11 cellular contexts compared by ENCODE assay signal in genomic region chr9:88777498-88778312, GRCh38.
DNase-seq lines count a peak whose midpoint lies in the region; ATAC-seq, FAIRE-seq and TF ChIP-seq lines count a peak whose summit lies in the region.
"Had no signal": no experiment of that assay in that cellular context is flagged by ENCODE, and none has a peak within 500 bp of the region (broad histone marks: within the 10 kb centered on the region; RNA-seq: fewer than 3 reads in every experiment).

No MANE protein-coding gene starts in this region.

- SMC1A ChIA-PET in GM12878 (lab: Charles Lee; ENCODE audit: uncharacterized antibody, unreplicated experiment), result no interaction called here

- peak overlapping the region; percentile 17; the same call in 1 of the 2 replicates for H2AFZ ChIP-seq in GM12878 (ENCODE audit: control insufficient read depth, low read depth, low read length)

- CTCF ChIA-PET in A673 (lab: Charles Lee) (interaction anchor here (0.6 kb wide), 1 partner anchor 15 kb away, joined by 3 read pairs; no protein-coding TSS in a partner anchor), GM12878 (lab: Yijun Ruan, JAX) (no interaction called here), GM10248 (lab: Yijun Ruan, JAX) (interaction anchor here (1.2 kb wide), 1 partner anchor 10 kb away, joined by 3 read pairs; no protein-coding TSS in a partner anchor)

- no peak for FAIRE-seq in GM12878 (lab: Jason Lieb, UNC)

- H3K27ac ChIP-seq in A673 (ENCODE audit: low read depth, low read length, poor library complexity, severe bottlenecking) (peak overlapping the region; percentile 81), GM12878 (ENCODE audit: control insufficient read depth, insufficient read depth) (no peak overlapping the region), right lobe of liver (no peak overlapping the region)

- no peak for TF ChIP-seq EP300 in GM12878 (IDR thresholded peaks at IDR 0.05; ENCODE audit: borderline replicate concordance in 1 of 2, control insufficient read depth in 1 of 2, low read depth in 2 of 2, low read length in 2 of 2)

- H4K20me1 ChIP-seq in GM12878 (ENCODE audit: control insufficient read depth, insufficient read depth), result no peaks in the 10 kb centered on the region

- peak; percentile 98 for DNase-seq in A673 (ENCODE audit: low spot score)
- peak; percentile 89 to 93 for DNase-seq in Kasumi-1 (lab: John Stamatoyannopoulos, UW)
- no peak for DNase-seq in GM12878 (ENCODE audit: low read depth, low spot score)
- DNase-seq in right lobe of liver, result peak in 1 of 3 donors; percentile 41
- no peak for DNase-seq in GM10248 (ENCODE audit: extremely low spot score)
- DNase-seq in SK-N-DZ (ENCODE audit: low spot score), result no peak
- DNase-seq: activated naive CD4-positive, alpha-beta T cell treated with anti-CD3 and anti-CD28 coated beads, Interleukin-2, amount 50 U/mL, for 16 hours; CD8-positive, alpha-beta T cell; T-helper 9 cell had no signal

- H3K4me3 ChIP-seq in A673 (ENCODE audit: low read depth, low read length, poor library complexity, severe bottlenecking) (no peak overlapping the region), GM12878 (no peak overlapping the region), right lobe of liver (no peak overlapping the region)

- in situ Hi-C loops in GM12878 (cut with MboI), result no loop called here

- no peak for TF ChIP-seq POLR2A in GM12878 (IDR thresholded peaks at IDR 0.05; ENCODE audit: low read depth, low read length)
- no peak for TF ChIP-seq POLR2A in right lobe of liver (IDR thresholded peaks at IDR 0.05)

- H3K79me2 ChIP-seq in GM12878 (ENCODE audit: control insufficient read depth, insufficient read depth, low read length), result no peaks in the 10 kb centered on the region

- H3K36me3 ChIP-seq in A673 (ENCODE audit: insufficient read depth, low read length, poor library complexity, severe bottlenecking) (no peaks in the 10 kb centered on the region), GM12878 (ENCODE audit: control insufficient read depth in 2 of 2, insufficient read depth in 2 of 2, low read length in 1 of 2) (no peaks in the 10 kb centered on the region), right lobe of liver (no peaks in the 10 kb centered on the region)

- WGBS in GM12878 (ENCODE audit: insufficient coverage, insufficient replicate concordance, low lambda C conversion rate, missing lambda C conversion rate), result 25% methylated on average over 12 of the region's 12 CpGs
- 48% methylated on average over 9 of the region's 12 CpGs for WGBS in right lobe of liver (ENCODE audit: insufficient coverage, low coverage, low lambda C conversion rate, missing lambda C conversion rate)

- RAD21 ChIA-PET in GM12878 (lab: Charles Lee; ENCODE audit: unreplicated experiment), result no interaction called here

- no peak overlapping the region for H3K4me2 ChIP-seq in GM12878 (ENCODE audit: control insufficient read depth, insufficient read depth)

- TF ChIP-seq CTCF in A673 (conservative IDR thresholded peaks at IDR 0.05; ENCODE audit: low read depth, low read length) (no peak), GM12878 (IDR thresholded peaks at IDR 0.05 in 2 of 3, conservative IDR thresholded peaks at IDR 0.05 in 1 of 3; ENCODE audit: control insufficient read depth in 2 of 3, extremely low read depth in 1 of 3, insufficient read depth in 1 of 3, low read depth in 3 of 3, low read length in 3 of 3) (no peak), right lobe of liver (IDR thresholded peaks at IDR 0.05) (no peak), GM10248 (IDR thresholded peaks at IDR 0.05; ENCODE audit: control extremely low read depth, extremely low read depth, low read depth, missing control alignments) (no peak)

- H3K27me3 ChIP-seq in A673 (replicated peaks; ENCODE audit: insufficient read depth, low read depth, low read length, poor library complexity) (no peaks in the 10 kb centered on the region), GM12878 (replicated peaks in 1 of 2; ENCODE audit: control insufficient read depth in 2 of 2, insufficient read depth in 2 of 2, low read length in 1 of 2) (no peaks in the 10 kb centered on the region), right lobe of liver (no peaks in the 10 kb centered on the region)

- intact Hi-C loops in A673 (cut with micrococcal nuclease; ENCODE audit: unreplicated experiment) (loop anchor here (5.0 kb wide), 1 partner anchor 45 kb away; no protein-coding TSS in a partner anchor), GM12878 (cut with micrococcal nuclease; ENCODE audit: unreplicated experiment) (no loop called here), right lobe of liver (cut with DNase I) (no loop called here)

- no peak for TF ChIP-seq RAD21 in GM12878 (IDR thresholded peaks at IDR 0.05; ENCODE audit: insufficient read depth, low read depth, low read length)

- H3K9me3 ChIP-seq in A673 (ENCODE audit: low read depth, low read length, poor library complexity, severe bottlenecking), result no peaks in the 10 kb centered on the region
- no peaks in the 10 kb centered on the region for H3K9me3 ChIP-seq in GM12878 (replicated peaks; ENCODE audit: control insufficient read depth, insufficient read depth, low read length)
- H3K9me3 ChIP-seq in right lobe of liver, result no peaks in the 10 kb centered on the region

- H3K9ac ChIP-seq in GM12878 (ENCODE audit: control insufficient read depth, insufficient read depth, low read length), result no peak overlapping the region

- H3K4me1 ChIP-seq in A673 (ENCODE audit: insufficient read depth, low read length, poor library complexity, severe bottlenecking), result peaks cover 71% of the 10 kb centered on the region
- peaks cover 5% of the 10 kb centered on the region; the same call in 1 of the 2 replicates for H3K4me1 ChIP-seq in GM12878 (ENCODE audit: control insufficient read depth, insufficient read depth, low read length)
- no peaks in the 10 kb centered on the region for H3K4me1 ChIP-seq in right lobe of liver

- BruUV-seq in A673 (replicated peaks; lab: Mats Ljungman, UMichigan) (no TSS peak), GM12878 (replicated peaks; lab: Mats Ljungman, UMichigan) (no TSS peak)

- POLR2A ChIA-PET in A673 (lab: Charles Lee; ENCODE audit: low non-redundant PET), result interaction anchor here (0.5 to 0.8 kb wide), 3 partner anchors 10 to 193 kb away, joined by 4 to 5 read pairs (median 4); no protein-coding TSS in a partner anchor
- POLR2A ChIA-PET in GM12878 (lab: Charles Lee), result no interaction called here
- POLR2A ChIA-PET in GM10248 (lab: Yijun Ruan, JAX), result no interaction called here

- ATAC-seq in GM12878, result no peak
- ATAC-seq in right lobe of liver, result peak; percentile 69 to 85 (median 80)
- no peak for ATAC-seq in HG03571 (IDR thresholded peaks at IDR 0.05; ENCODE audit: unreplicated experiment)
- ATAC-seq in HG02759 (IDR thresholded peaks at IDR 0.05; ENCODE audit: unreplicated experiment), result no peak
- ATAC-seq: CD8-positive, alpha-beta T cell had no signal

TF ChIP-seq in GM12878, 131 proteins besides CTCF, POLR2A, EP300 and RAD21 (continues in another document):
- TF ChIP-seq KLF5 (IDR thresholded peaks at IDR 0.05; ENCODE audit: partially characterized antibody) (no peak), RB1 (IDR thresholded peaks at IDR 0.05; ENCODE audit: borderline replicate concordance) (no peak), TARDBP (IDR thresholded peaks at IDR 0.05; ENCODE audit: borderline replicate concordance) (no peak), MTA2 (IDR thresholded peaks at IDR 0.05; ENCODE audit: low read depth) (no peak), NFIC (IDR thresholded peaks at IDR 0.05; ENCODE audit: low read depth, low read length) (no peak), BRCA1 (IDR thresholded peaks at IDR 0.05; ENCODE audit: low read depth, low read length) (no peak), KDM1A (IDR thresholded peaks at IDR 0.05; ENCODE audit: borderline replicate concordance) (no peak), HSF1 (IDR thresholded peaks at IDR 0.05; ENCODE audit: low read depth, low read length) (no peak), MYB (IDR thresholded peaks at IDR 0.05; ENCODE audit: borderline replicate concordance, low read depth, low read length) (no peak), CBX3 (IDR thresholded peaks at IDR 0.05; ENCODE audit: borderline replicate concordance, low read depth) (no peak), ZNF274 (IDR thresholded peaks at IDR 0.05; ENCODE audit: insufficient read depth, insufficient read length) (no peak), SMAD5 (IDR thresholded peaks at IDR 0.05; ENCODE audit: low read depth) (no peak), CREM (IDR thresholded peaks at IDR 0.05; ENCODE audit: low read depth) (no peak)
- TF ChIP-seq, protein P1, sequence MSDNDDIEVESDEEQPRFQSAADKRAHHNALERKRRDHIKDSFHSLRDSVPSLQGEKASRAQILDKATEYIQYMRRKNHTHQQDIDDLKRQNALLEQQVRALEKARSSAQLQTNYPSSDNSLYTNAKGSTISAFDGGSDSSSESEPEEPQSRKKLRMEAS (IDR thresholded peaks at IDR 0.05; ENCODE audit: low read depth, low read length), result no peak
- TF ChIP-seq, protein P2, sequence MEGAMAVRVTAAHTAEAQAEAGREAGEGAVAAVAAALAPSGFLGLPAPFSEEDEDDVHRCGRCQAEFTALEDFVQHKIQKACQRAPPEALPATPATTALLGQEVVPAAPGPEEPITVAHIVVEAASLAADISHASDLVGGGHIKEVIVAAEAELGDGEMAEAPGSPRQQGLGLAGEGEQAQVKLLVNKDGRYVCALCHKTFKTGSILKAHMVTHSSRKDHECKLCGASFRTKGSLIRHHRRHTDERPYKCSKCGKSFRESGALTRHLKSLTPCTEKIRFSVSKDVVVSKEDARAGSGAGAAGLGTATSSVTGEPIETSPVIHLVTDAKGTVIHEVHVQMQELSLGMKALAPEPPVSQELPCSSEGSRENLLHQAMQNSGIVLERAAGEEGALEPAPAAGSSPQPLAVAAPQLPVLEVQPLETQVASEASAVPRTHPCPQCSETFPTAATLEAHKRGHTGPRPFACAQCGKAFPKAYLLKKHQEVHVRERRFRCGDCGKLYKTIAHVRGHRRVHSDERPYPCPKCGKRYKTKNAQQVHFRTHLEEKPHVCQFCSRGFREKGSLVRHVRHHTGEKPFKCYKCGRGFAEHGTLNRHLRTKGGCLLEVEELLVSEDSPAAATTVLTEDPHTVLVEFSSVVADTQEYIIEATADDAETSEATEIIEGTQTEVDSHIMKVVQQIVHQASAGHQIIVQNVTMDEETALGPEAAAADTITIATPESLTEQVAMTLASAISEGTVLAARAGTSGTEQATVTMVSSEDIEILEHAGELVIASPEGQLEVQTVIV (IDR thresholded peaks at IDR 0.05; ENCODE audit: borderline replicate concordance, partially characterized antibody), result no peak

Comparison
In these comparisons a context has a peak if more than half of its experiments do, and no peak if none do; other contexts are left out.
1. DNase-seq: peak in A673 (single experiment) and Kasumi-1 (2 of 2); none in GM12878 (single experiment), GM10248 (single experiment) and SK-N-DZ (single experiment).
2. ATAC-seq: peak in right lobe of liver (4 of 4); none in GM12878 (single experiment), HG03571 (single experiment) and HG02759 (single experiment).